In genomic region chr2:33011941-33012340, GRCh38 we compare ENCODE assay signal across 1 cellular context.
TF ChIP-seq lines count a peak whose summit lies in the region.

No MANE protein-coding gene starts in this region.

TF ChIP-seq in SK-N-SH, 30 proteins besides CTCF, POLR2A, EP300 and RAD21 (continued from another document):
- TF ChIP-seq RXRA (IDR thresholded peaks at IDR 0.05; ENCODE audit: borderline replicate concordance, low read depth) = no peak
- TF ChIP-seq YY1 (IDR thresholded peaks at IDR 0.05; ENCODE audit: low read depth) = no peak
- peak; percentile 16; the same call in 1 of the 2 replicates for TF ChIP-seq FOSL2 (IDR thresholded peaks at IDR 0.05; ENCODE audit: borderline replicate concordance, low read depth)
- TF ChIP-seq CHD2 (IDR thresholded peaks at IDR 0.05; ENCODE audit: low read length, partially characterized antibody) = no peak
- no peak for TF ChIP-seq GABPA (IDR thresholded peaks at IDR 0.05; ENCODE audit: low read depth)
- no peak for TF ChIP-seq USF1 (IDR thresholded peaks at IDR 0.05; ENCODE audit: borderline replicate concordance, low read depth)
- TF ChIP-seq GATA2 (CRISPR knock-in tag; IDR thresholded peaks at IDR 0.05) = no peak
- TF ChIP-seq SMC3 (IDR thresholded peaks at IDR 0.05; ENCODE audit: low read depth, low read length) = no peak
- TF ChIP-seq TEAD4 (IDR thresholded peaks at IDR 0.05; ENCODE audit: borderline replicate concordance, insufficient read depth) = no peak
- TF ChIP-seq FOXJ3 (CRISPR knock-in tag; IDR thresholded peaks at IDR 0.05) = no peak
- peak; percentile 63 for TF ChIP-seq NFIC (IDR thresholded peaks at IDR 0.05; ENCODE audit: borderline replicate concordance)
